In the genomic region with DNA sequence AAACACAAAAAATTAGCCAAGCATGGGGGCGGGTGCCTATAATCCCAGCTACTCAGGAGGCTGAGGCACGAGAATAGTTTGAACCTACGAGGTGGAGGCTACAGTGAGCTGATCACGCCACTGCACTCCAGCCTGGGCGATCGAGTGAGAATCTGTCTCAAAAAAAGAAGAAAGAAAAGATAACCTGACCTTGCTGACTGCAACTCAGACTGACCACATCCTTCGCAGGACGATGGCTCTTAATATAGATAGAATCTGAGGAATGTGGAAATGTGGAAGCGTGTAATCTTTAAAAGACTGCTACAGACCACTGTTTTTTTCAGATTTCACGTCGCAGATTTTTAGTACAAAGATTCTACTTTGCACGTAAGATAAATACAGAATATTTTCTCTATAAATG, we compare ENCODE assay signal across 1 cellular context.
TF ChIP-seq lines count a peak whose summit lies in the region.

No MANE protein-coding gene starts in this region.

TF ChIP-seq in K562, 482 proteins besides CTCF, POLR2A, EP300 and RAD21:
- TF ChIP-seq HMGN3 (IDR thresholded peaks at IDR 0.05; ENCODE audit: borderline replicate concordance, extremely low read depth, insufficient read length, low read depth, low read length) (no peak), TEAD4 (IDR thresholded peaks at IDR 0.05; ENCODE audit: low read length) (peak; percentile 34; the same call in 1 of the 2 replicates), TEAD4 (CRISPR knock-in tag; IDR thresholded peaks at IDR 0.05; ENCODE audit: borderline replicate concordance) (no peak), KDM1A (IDR thresholded peaks at IDR 0.05) (peak in 1 of 2 experiments; percentile 43; a peak in 1 of 4 replicates)
